Comparison of ENCODE assay signal across 10 cellular contexts in genomic region chr2:5696741-5697521, GRCh38. TPM values are rescaled to one million over a fixed set of nuclear protein-coding genes. Genes with fewer than 3 reads are reported as not detected.
A peak's percentile ranks its signal among the peaks of the same experiment; 100 is the strongest.
DNase-seq lines count a peak whose midpoint lies in the region; ATAC-seq and TF ChIP-seq lines count a peak whose summit lies in the region.
"Had no signal": no experiment of that assay in that cellular context is flagged by ENCODE, and none has a peak within 500 bp of the region (broad histone marks: within the 10 kb centered on the region; RNA-seq: fewer than 3 reads in every experiment).

No MANE protein-coding gene starts in this region.

- peak overlapping the region; percentile 26 to 70 (median 53) for H3K4me3 ChIP-seq in dorsolateral prefrontal cortex

- no peaks in the 10 kb centered on the region for H3K9me3 Mint-ChIP-seq in nephron progenitor cell

- peaks cover 0 to 100% (median 94%) of the 10 kb centered on the region in 45 donors for H3K27me3 ChIP-seq in dorsolateral prefrontal cortex

- TF ChIP-seq CTCF in dorsolateral prefrontal cortex (IDR thresholded peaks at IDR 0.05 in 54 of 56, conservative IDR thresholded peaks at IDR 0.05 in 2 of 56; ENCODE audit: low read depth in 1 of 56, partially characterized antibody in 56 of 56) (no peak), nephron progenitor cell (IDR thresholded peaks at IDR 0.05) (no peak)

- H3K27me3 Mint-ChIP-seq in nephron progenitor cell (ENCODE audit: low read depth, poor library complexity): peaks cover 7% of the 10 kb centered on the region

- peak; percentile 67 for DNase-seq in COLO668 (lab: John Stamatoyannopoulos, UW; ENCODE audit: unreplicated experiment)
- DNase-seq in NAMALWA (ENCODE audit: low spot score): peak; percentile 56
- DNase-seq in dorsolateral prefrontal cortex: peak in 1 of 10 donors; percentile 55
- DNase-seq in nephron progenitor cell: peak; percentile 64
- DNase-seq in EL: no peak
- no peak for DNase-seq in SW480 (ENCODE audit: low spot score)
- DNase-seq in activated effector memory CD4-positive, alpha-beta T cell treated with anti-CD3 and anti-CD28 coated beads, Interleukin-2, amount 50 U/mL, for 16 hours: no peak

- peak overlapping the region; percentile 82 for H3K4me3 Mint-ChIP-seq in nephron progenitor cell

- H3K36me3 Mint-ChIP-seq in nephron progenitor cell (ENCODE audit: low read depth): peaks cover 45% of the 10 kb centered on the region

- H3K4me1 Mint-ChIP-seq in nephron progenitor cell: peaks cover 41% of the 10 kb centered on the region

- no peak for ATAC-seq in GM18873 (IDR thresholded peaks at IDR 0.05; ENCODE audit: low FRiP score, unreplicated experiment)

- intact Hi-C loops in dorsolateral prefrontal cortex (cut with DNase I): no loop called here

- H3K27ac ChIP-seq in dorsolateral prefrontal cortex: peak overlapping the region in 32 of 59 donors; percentile 7 to 77 (median 44)

- peak overlapping the region; percentile 2 for H3K27ac Mint-ChIP-seq in nephron progenitor cell

RNA-seq across cellular contexts. Expression of gene SOX11, which starts 4.7 kb away (rescaled TPM):
- total RNA-seq in dorsolateral prefrontal cortex: 1 to 10 TPM; 1.0 to 3.3 (median 1.9) TPM
- total RNA-seq: lung microvascular endothelial cell; T-helper 2 cell treated with Interferon-gamma antibody and Interleukin-4, amounts not matched to agents 100 ng/mL and 5 ng/mL, for 36 hours had no signal

Comparison
In these comparisons a context has a peak if more than half of its experiments do, and no peak if none do; other contexts are left out.
1. DNase-seq: peak in COLO668 (single experiment), NAMALWA (single experiment) and nephron progenitor cell (single experiment); none in EL (single experiment), SW480 (single experiment) and activated effector memory CD4-positive, alpha-beta T cell treated with anti-CD3 and anti-CD28 coated beads, Interleukin-2, amount 50 U/mL, for 16 hours (single experiment).